26 cellular contexts compared by ENCODE assay signal in the genomic region with DNA sequence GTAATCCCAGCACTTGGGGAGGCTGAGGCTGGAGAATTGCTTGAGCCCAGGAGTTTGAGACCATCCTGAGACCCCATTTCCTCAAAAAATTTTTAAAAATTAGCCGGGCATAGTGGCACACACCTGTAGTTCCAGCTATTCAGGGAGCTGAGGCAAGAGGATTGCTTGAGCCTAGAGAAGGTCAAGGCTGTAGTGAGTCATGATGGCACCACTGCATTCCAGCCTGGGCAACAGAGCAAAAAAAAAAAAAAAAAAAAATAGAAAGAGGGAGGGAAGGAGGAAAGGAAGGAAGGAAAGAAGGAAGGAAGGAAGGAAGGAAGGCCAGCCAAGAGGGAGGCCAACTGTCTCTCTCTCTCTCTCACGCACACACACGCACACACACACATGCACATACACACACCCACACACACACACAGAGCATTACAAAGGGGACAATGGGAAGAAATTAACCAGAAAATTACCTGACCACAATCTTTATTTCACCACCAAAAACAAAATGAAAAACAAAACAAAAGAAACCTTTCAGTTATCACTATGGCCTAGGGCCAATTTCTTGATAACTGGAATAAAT. TPM values are rescaled to one million over a fixed set of nuclear protein-coding genes. Genes with fewer than 3 reads are reported as not detected.
A peak's percentile ranks its signal among the peaks of the same experiment; 100 is the strongest.
DNase-seq lines count a peak whose midpoint lies in the region; ATAC-seq, FAIRE-seq and TF ChIP-seq lines count a peak whose summit lies in the region.
"Had no signal": no experiment of that assay in that cellular context is flagged by ENCODE, and none has a peak within 500 bp of the region (broad histone marks: within the 10 kb centered on the region; RNA-seq: fewer than 3 reads in every experiment).

No MANE protein-coding gene starts in this region.

- H3K4me2 ChIP-seq in mammary epithelial cell (ENCODE audit: insufficient read depth, low read depth, low read length) = no peak overlapping the region

- 92% methylated on average over 1 of the region's 3 CpGs for WGBS in mammary epithelial cell (ENCODE audit: low coverage, missing lambda C conversion rate)

- no peak overlapping the region for H2AFZ ChIP-seq in mammary epithelial cell (ENCODE audit: low read depth, low read length)

- H3K9me3 ChIP-seq in mammary epithelial cell (replicated peaks; ENCODE audit: insufficient read depth, low read length) = no peaks in the 10 kb centered on the region
- no peaks in the 10 kb centered on the region for H3K9me3 ChIP-seq in effector memory CD4-positive, alpha-beta T cell (ENCODE audit: control insufficient read depth, low read length)
- H3K9me3 ChIP-seq: SJSA1 had no signal

- H3K9ac ChIP-seq in mammary epithelial cell (ENCODE audit: insufficient read depth, low read length) = no peak overlapping the region

- H3K9me3 Mint-ChIP-seq in MCF 10A (ENCODE audit: unreplicated experiment) = no peaks in the 10 kb centered on the region
- H3K9me3 Mint-ChIP-seq in stimulated activated naive B cell treated with anti-CD40 and anti-IgM and Interleukin-4, amounts not matched to agents 10 μg/mL and 1 μg/mL and 100 μg/mL, for 72 hours = no peaks in the 10 kb centered on the region
- no peaks in the 10 kb centered on the region for H3K9me3 Mint-ChIP-seq in natural killer cell treated with Interleukin-12 subunit alpha and Interleukin-12 subunit beta and Interleukin-15 and Interleukin-18, amount 100 ng/mL, for 72 hours
- H3K9me3 Mint-ChIP-seq: CD8-positive, alpha-beta memory T cell; HFFc6 had no signal

- no peak overlapping the region for H3K27ac ChIP-seq in mammary epithelial cell (ENCODE audit: insufficient read depth, low read depth, low read length)
- no peak overlapping the region for H3K27ac ChIP-seq in effector memory CD4-positive, alpha-beta T cell (ENCODE audit: insufficient read depth, low read length, poor library complexity, severe bottlenecking)
- H3K27ac ChIP-seq: C4-2B, SJSA1 had no signal

- H3K4me1 ChIP-seq in mammary epithelial cell (ENCODE audit: insufficient read depth, low read length) = no peaks in the 10 kb centered on the region
- H3K4me1 ChIP-seq in effector memory CD4-positive, alpha-beta T cell (ENCODE audit: control insufficient read depth, insufficient read depth, low read length, poor library complexity, severe bottlenecking) = no peaks in the 10 kb centered on the region
- H3K4me1 ChIP-seq: SJSA1 had no signal

- H3K27me3 ChIP-seq in mammary epithelial cell (ENCODE audit: insufficient read depth, low read length) = peaks cover 29% of the 10 kb centered on the region
- H3K27me3 ChIP-seq in bronchial epithelial cell (ENCODE audit: control insufficient read depth, insufficient read depth, low read length) = peaks cover 9% of the 10 kb centered on the region
- H3K27me3 ChIP-seq in effector memory CD4-positive, alpha-beta T cell (replicated peaks; ENCODE audit: control insufficient read depth, insufficient read depth, low read length, poor library complexity, severe bottlenecking) = no peaks in the 10 kb centered on the region

- dilution Hi-C loops in mammary epithelial cell (cut with HindIII; ENCODE audit: low sequenced_read_pairs) = no loop called here

- peaks cover 4% of the 10 kb centered on the region for H4K20me1 ChIP-seq in mammary epithelial cell (ENCODE audit: insufficient read depth, low read length)

- no peak overlapping the region for H3K4me3 Mint-ChIP-seq in MCF 10A (ENCODE audit: unreplicated experiment)
- H3K4me3 Mint-ChIP-seq in stimulated activated naive B cell treated with anti-CD40 and anti-IgM and Interleukin-4, amounts not matched to agents 10 μg/mL and 1 μg/mL and 100 μg/mL, for 72 hours = no peak overlapping the region
- H3K4me3 Mint-ChIP-seq in natural killer cell treated with Interleukin-12 subunit alpha and Interleukin-12 subunit beta and Interleukin-15 and Interleukin-18, amount 100 ng/mL, for 72 hours = no peak overlapping the region
- H3K4me3 Mint-ChIP-seq: CD8-positive, alpha-beta memory T cell; HFFc6 had no signal

- H3K27me3 Mint-ChIP-seq in MCF 10A (ENCODE audit: insufficient read depth, unreplicated experiment) = peaks cover 70% of the 10 kb centered on the region
- peaks cover 0 to 12% of the 10 kb centered on the region in 2 donors for H3K27me3 Mint-ChIP-seq in stimulated activated naive B cell treated with anti-CD40 and anti-IgM and Interleukin-4, amounts not matched to agents 10 μg/mL and 1 μg/mL and 100 μg/mL, for 72 hours
- peaks cover 0 to 3% of the 10 kb centered on the region in 2 donors for H3K27me3 Mint-ChIP-seq in natural killer cell treated with Interleukin-12 subunit alpha and Interleukin-12 subunit beta and Interleukin-15 and Interleukin-18, amount 100 ng/mL, for 72 hours

- no peak for TF ChIP-seq CTCF in mammary epithelial cell (conservative IDR thresholded peaks at IDR 0.05 in 1 of 2, IDR thresholded peaks at IDR 0.05 in 1 of 2; ENCODE audit: extremely low read depth in 1 of 2, insufficient read depth in 1 of 2, low read depth in 1 of 2, low read length in 2 of 2)
- TF ChIP-seq CTCF in MCF 10A (IDR thresholded peaks at IDR 0.05; ENCODE audit: unreplicated experiment) = no peak
- no peak for TF ChIP-seq CTCF in bronchial epithelial cell (IDR thresholded peaks at IDR 0.05; ENCODE audit: insufficient read depth, low read length, severe bottlenecking)

- no peak for FAIRE-seq in bronchial epithelial cell (lab: Jason Lieb, UNC)
- FAIRE-seq: H54 had no signal

- peak; percentile 34 for DNase-seq in mammary epithelial cell
- no peak for DNase-seq in MCF 10A (ENCODE audit: unreplicated experiment)
- DNase-seq in bronchial epithelial cell (ENCODE audit: low read depth) = peak; percentile 22
- DNase-seq in stimulated activated naive B cell treated with anti-CD40 and anti-IgM and Interleukin-4, amounts not matched to agents 10 μg/mL and 1 μg/mL and 100 μg/mL, for 72 hours = no peak
- DNase-seq in effector memory CD4-positive, alpha-beta T cell = no peak
- DNase-seq in natural killer cell treated with Interleukin-12 subunit alpha and Interleukin-12 subunit beta and Interleukin-15 and Interleukin-18, amount 100 ng/mL, for 72 hours (ENCODE audit: low spot score) = no peak
- DNase-seq: 8988T; CD8-positive, alpha-beta memory T cell; EL; GF-D8; HFFc6; KG1; NCI-H1105; NCI-H146; NCI-H2029; NCI-H2227 treated with DMSO at 0.1 percent for 48 hours; NCI-H510A treated with DMSO at 0.1 percent for 48 hours; NCI-H82 had no signal

- no peak for TF ChIP-seq EP300 in Ishikawa (IDR thresholded peaks at IDR 0.05; ENCODE audit: borderline replicate concordance)

- BruUV-seq in mammary epithelial cell (replicated peaks; lab: Mats Ljungman, UMichigan) (no TSS peak), MCF 10A (replicated peaks; lab: Mats Ljungman, UMichigan) (no TSS peak)

- CTCF ChIA-PET in mammary epithelial cell (lab: Charles Lee; ENCODE audit: low non-redundant PET) (no interaction called here), MCF 10A (lab: Yijun Ruan, JAX) (interaction anchor here (2.3 to 2.4 kb wide), 2 partner anchors 15 to 43 kb away, joined by 13 to 17 read pairs; no protein-coding TSS in a partner anchor)

- H3K36me3 ChIP-seq in mammary epithelial cell (ENCODE audit: insufficient read depth, low read length) (no peaks in the 10 kb centered on the region), bronchial epithelial cell (ENCODE audit: control insufficient read depth, insufficient read depth, low read length) (no peaks in the 10 kb centered on the region)
- H3K36me3 ChIP-seq in effector memory CD4-positive, alpha-beta T cell (ENCODE audit: control insufficient read depth, insufficient read depth, low read length) = no peaks in the 10 kb centered on the region
- H3K36me3 ChIP-seq: SJSA1 had no signal

- no peaks in the 10 kb centered on the region for H3K36me3 Mint-ChIP-seq in MCF 10A (ENCODE audit: insufficient read depth, unreplicated experiment)
- no peaks in the 10 kb centered on the region for H3K36me3 Mint-ChIP-seq in stimulated activated naive B cell treated with anti-CD40 and anti-IgM and Interleukin-4, amounts not matched to agents 10 μg/mL and 1 μg/mL and 100 μg/mL, for 72 hours
- no peaks in the 10 kb centered on the region for H3K36me3 Mint-ChIP-seq in natural killer cell treated with Interleukin-12 subunit alpha and Interleukin-12 subunit beta and Interleukin-15 and Interleukin-18, amount 100 ng/mL, for 72 hours
- H3K36me3 Mint-ChIP-seq: CD8-positive, alpha-beta memory T cell had no signal

- H3K4me3 ChIP-seq in mammary epithelial cell (replicated peaks in 1 of 3; ENCODE audit: insufficient read depth in 1 of 3, low read depth in 2 of 3, low read length in 3 of 3) (no peak overlapping the region), bronchial epithelial cell (ENCODE audit: low read depth, low read length) (no peak overlapping the region)
- H3K4me3 ChIP-seq in effector memory CD4-positive, alpha-beta T cell (ENCODE audit: insufficient read depth, low read depth, low read length, poor library complexity, severe bottlenecking) = no peak overlapping the region
- H3K4me3 ChIP-seq: SJSA1 had no signal

- ATAC-seq in stimulated activated naive B cell treated with anti-CD40 and anti-IgM and Interleukin-4, amounts not matched to agents 10 μg/mL and 1 μg/mL and 100 μg/mL, for 72 hours (replicated peaks) = no peak
- no peak for ATAC-seq in HG02678 (IDR thresholded peaks at IDR 0.05; ENCODE audit: unreplicated experiment)
- ATAC-seq in natural killer cell treated with Interleukin-12 subunit alpha and Interleukin-12 subunit beta and Interleukin-15 and Interleukin-18, amount 100 ng/mL, for 72 hours = no peak
- ATAC-seq: Right ventricle myocardium inferior had no signal

- H3K4me1 Mint-ChIP-seq in MCF 10A (ENCODE audit: insufficient read depth, unreplicated experiment) = peaks cover 5% of the 10 kb centered on the region
- H3K4me1 Mint-ChIP-seq in stimulated activated naive B cell treated with anti-CD40 and anti-IgM and Interleukin-4, amounts not matched to agents 10 μg/mL and 1 μg/mL and 100 μg/mL, for 72 hours = no peaks in the 10 kb centered on the region
- H3K4me1 Mint-ChIP-seq in natural killer cell treated with Interleukin-12 subunit alpha and Interleukin-12 subunit beta and Interleukin-15 and Interleukin-18, amount 100 ng/mL, for 72 hours (ENCODE audit: low read depth in 2 of 2) = no peaks in the 10 kb centered on the region
- H3K4me1 Mint-ChIP-seq: CD8-positive, alpha-beta memory T cell had no signal

- intact Hi-C loops in mammary epithelial cell (cut with micrococcal nuclease) = loop anchor here (5.0 kb wide), 1 partner anchor 41 kb away; no protein-coding TSS in a partner anchor
- intact Hi-C loops in MCF 10A (cut with micrococcal nuclease) = no loop called here

- in situ Hi-C loops in mammary epithelial cell (cut with MboI; ENCODE audit: low sequenced_read_pairs in 2 of 2) = no loop called here

- no peak for TF ChIP-seq RAD21 in Ishikawa (IDR thresholded peaks at IDR 0.05; ENCODE audit: low read depth)

- H3K79me2 ChIP-seq in mammary epithelial cell (ENCODE audit: insufficient read depth, low read length) = no peaks in the 10 kb centered on the region

- POLR2A ChIA-PET in MCF 10A (lab: Yijun Ruan, JAX) = interaction anchor here (0.8 kb wide), 1 partner anchor 21 kb away, joined by 3 read pairs; no protein-coding TSS in a partner anchor

- H3K27ac Mint-ChIP-seq in MCF 10A (ENCODE audit: low read depth, unreplicated experiment) = no peak overlapping the region
- H3K27ac Mint-ChIP-seq in stimulated activated naive B cell treated with anti-CD40 and anti-IgM and Interleukin-4, amounts not matched to agents 10 μg/mL and 1 μg/mL and 100 μg/mL, for 72 hours = peak overlapping the region; percentile 73
- no peak overlapping the region for H3K27ac Mint-ChIP-seq in natural killer cell treated with Interleukin-12 subunit alpha and Interleukin-12 subunit beta and Interleukin-15 and Interleukin-18, amount 100 ng/mL, for 72 hours
- H3K27ac Mint-ChIP-seq: CD8-positive, alpha-beta memory T cell; HFFc6 had no signal

RNA-seq across cellular contexts. Expression of gene COL9A1, which starts 50.5 kb away (rescaled TPM):
- total RNA-seq in mammary epithelial cell (not detected), MCF 10A (2022) (not detected in 2 replicates), bronchial epithelial cell (not detected in 2 replicates)
- not detected for polyA plus RNA-seq in mammary epithelial cell
- polyA minus RNA-seq in mammary epithelial cell = not detected
- not detected for total RNA-seq in natural killer cell treated with Interleukin-12 subunit alpha and Interleukin-12 subunit beta and Interleukin-15 and Interleukin-18, amount 100 ng/mL, for 72 hours
- total RNA-seq: CD8-positive, alpha-beta memory T cell; HFFc6; OCI-LY7; SJSA1; T-helper 1 cell treated with Interleukin-12 subunit alpha and Interleukin-12 subunit beta and Interleukin-4 antibody, amounts not matched to agents 30 ng/mL and 1 ng/mL, for 36 hours had no signal
- polyA plus RNA-seq: CD8-positive, alpha-beta memory T cell had no signal

RNA-seq across cellular contexts. Expression of gene FAM135A, which starts 59.9 kb away (rescaled TPM):
- total RNA-seq in mammary epithelial cell = 10 to 100 TPM; 21.2 to 30.0 TPM
- 13.2 TPM for polyA plus RNA-seq in mammary epithelial cell
- 11.3 TPM for polyA minus RNA-seq in mammary epithelial cell
- total RNA-seq in MCF 10A (2022) = 20.4 and 22.0 TPM in 2 replicates
- total RNA-seq in bronchial epithelial cell = 61.6 and 82.2 TPM in 2 replicates
- 10 to 100 TPM in 1 of 2 donors, 1 to 10 TPM in 1; 7.0 to 20.4 TPM for total RNA-seq in natural killer cell treated with Interleukin-12 subunit alpha and Interleukin-12 subunit beta and Interleukin-15 and Interleukin-18, amount 100 ng/mL, for 72 hours

Comparison
In these comparisons a context has a peak if more than half of its experiments do, and no peak if none do; other contexts are left out.
1. DNase-seq: peak in mammary epithelial cell (single experiment) and bronchial epithelial cell (single experiment); none in MCF 10A (single experiment), stimulated activated naive B cell treated with anti-CD40 and anti-IgM and Interleukin-4, amounts not matched to agents 10 μg/mL and 1 μg/mL and 100 μg/mL, for 72 hours (single experiment), effector memory CD4-positive, alpha-beta T cell (0 of 3) and natural killer cell treated with Interleukin-12 subunit alpha and Interleukin-12 subunit beta and Interleukin-15 and Interleukin-18, amount 100 ng/mL, for 72 hours (single experiment).